In genomic region chr1:152110365-152110859, GRCh38 we compare ENCODE assay signal across 1 cellular context.
TF ChIP-seq lines count a peak whose summit lies in the region.

No MANE protein-coding gene starts in this region.

TF ChIP-seq in HCT116, 20 proteins besides CTCF, POLR2A, EP300 and RAD21 (continued from another document):
- TF ChIP-seq REST (IDR thresholded peaks at IDR 0.05; ENCODE audit: low read depth) (no peak), FOSL1 (IDR thresholded peaks at IDR 0.05; ENCODE audit: low read depth) (no peak), SIN3A (IDR thresholded peaks at IDR 0.05; ENCODE audit: low read depth) (peak; percentile 39; the same call in 1 of the 2 replicates)
TF ChIP-seq in HCT116: peak in this region for 4.
